In genomic region chr10:118569241-118569881, GRCh38 we compare ENCODE assay signal across 1 cellular context.
TF ChIP-seq lines count a peak whose summit lies in the region.

No MANE protein-coding gene starts in this region.

TF ChIP-seq in H1, 55 proteins besides CTCF, POLR2A, EP300 and RAD21 (continued from another document):
- TF ChIP-seq TAF1 (IDR thresholded peaks at IDR 0.05; ENCODE audit: low read depth, low read length) (no peak), YY1 (IDR thresholded peaks at IDR 0.05; ENCODE audit: low read depth, low read length) (no peak), RFX5 (IDR thresholded peaks at IDR 0.05; ENCODE audit: borderline replicate concordance, low read depth, low read length) (no peak), TAF7 (optimal IDR thresholded peaks at IDR 0.05; ENCODE audit: borderline replicate concordance, low read depth, low read length) (no peak), RBBP5 (IDR thresholded peaks at IDR 0.05; ENCODE audit: borderline replicate concordance, low read depth, low read length) (no peak), SRF (IDR thresholded peaks at IDR 0.05; ENCODE audit: low read depth, low read length) (no peak), KDM4A (IDR thresholded peaks at IDR 0.05; ENCODE audit: low read depth, low read length, severe bottlenecking) (no peak), NANOG (IDR thresholded peaks at IDR 0.05; ENCODE audit: insufficient read depth, low read depth, low read length, poor library complexity, severe bottlenecking) (no peak), RXRA (IDR thresholded peaks at IDR 0.05; ENCODE audit: insufficient read depth, low read depth, low read length) (no peak), SP4 (IDR thresholded peaks at IDR 0.05; ENCODE audit: low read length) (no peak), NRF1 (IDR thresholded peaks at IDR 0.05; ENCODE audit: low read depth, low read length) (no peak), CEBPB (IDR thresholded peaks at IDR 0.05; ENCODE audit: low read depth, low read length) (no peak), SIRT6 (IDR thresholded peaks at IDR 0.05; ENCODE audit: low read length) (no peak)
